In genomic region chr11:76786053-76787014, GRCh38 we compare ENCODE assay signal across 18 cellular contexts. TPM values are rescaled to one million over a fixed set of nuclear protein-coding genes. Genes with fewer than 3 reads are reported as not detected.
A peak's percentile ranks its signal among the peaks of the same experiment; 100 is the strongest.
DNase-seq lines count a peak whose midpoint lies in the region; ATAC-seq and TF ChIP-seq lines count a peak whose summit lies in the region.
"Had no signal": no experiment of that assay in that cellular context is flagged by ENCODE, and none has a peak within 500 bp of the region (broad histone marks: within the 10 kb centered on the region; RNA-seq: fewer than 3 reads in every experiment).

No MANE protein-coding gene starts in this region.

- no peak for DNase-seq in CD4-positive, alpha-beta T cell
- DNase-seq in WTC11 (ENCODE audit: low spot score) (no peak), prostate gland (ENCODE audit: low spot score) (no peak), dedifferentiated amniotic fluid mesenchymal stem cell (ENCODE audit: extremely low spot score) (no peak), left cardiac atrium (no peak), GM23248 (no peak)
- DNase-seq: activated naive CD4-positive, alpha-beta T cell treated with anti-CD3 and anti-CD28 coated beads, Interleukin-2, amount 50 U/mL, for 16 hours; GOT3; KG1; left lung; natural killer cell; NCI-H1436; NCI-H446 treated with DMSO at 0.1 percent for 48 hours had no signal

- no peak overlapping the region for H2AFZ ChIP-seq in GM23248

- intact Hi-C loops in CD4-positive, alpha-beta T cell (cut with DNase I, micrococcal nuclease): no loop called here
- intact Hi-C loops in prostate gland (cut with DNase I): no loop called here
- intact Hi-C loops in left cardiac atrium (cut with DNase I): no loop called here

- peak overlapping the region; percentile 34 for H3K4me3 Mint-ChIP-seq in CD4-positive, alpha-beta T cell
- H3K4me3 Mint-ChIP-seq in WTC11: peak overlapping the region; percentile 66
- H3K4me3 Mint-ChIP-seq: natural killer cell; stimulated activated memory B cell treated with anti-CD40 and anti-IgM and Interleukin-4, amounts not matched to agents 10 μg/mL and 1 μg/mL and 100 μg/mL, for 72 hours had no signal

- H3K36me3 ChIP-seq in iPS-20b (ENCODE audit: insufficient read depth, low read depth, low read length) (0 out of 2 replicates have a peak, but pooled peaks cover 5% of the 10 kb centered on the region), prostate gland (no peaks in the 10 kb centered on the region), GM23248 (ENCODE audit: low read depth) (no peaks in the 10 kb centered on the region)
- H3K36me3 ChIP-seq: cardiac muscle cell, left lung had no signal

- no peak for ATAC-seq in CD4-positive, alpha-beta T cell (ENCODE audit: poor library complexity)
- ATAC-seq in WTC11 (no peak), GM18505 (IDR thresholded peaks at IDR 0.05; ENCODE audit: unreplicated experiment) (no peak), left cardiac atrium (no peak)
- ATAC-seq: activated CD4-positive, CD25-positive, alpha-beta regulatory T cell treated with anti-CD3 and anti-CD28 coated beads, Interleukin-2, amount 50 U/mL, for 24 hours; left lung; stimulated activated memory B cell treated with anti-CD40 and anti-IgM and Interleukin-4, amounts not matched to agents 10 μg/mL and 1 μg/mL and 100 μg/mL, for 72 hours had no signal

- H3K4me3 ChIP-seq in iPS-20b (ENCODE audit: low read length) (peak overlapping the region; percentile 89; the same call in 1 of the 2 replicates), prostate gland (no peak overlapping the region), GM23248 (no peak overlapping the region)
- H3K4me3 ChIP-seq: cardiac muscle cell, left lung had no signal

- no peaks in the 10 kb centered on the region for H3K9me2 ChIP-seq in GM23248 (ENCODE audit: insufficient read depth)

- no peak overlapping the region for H3K27ac ChIP-seq in CD4-positive, alpha-beta T cell (ENCODE audit: low read depth, low read length)
- no peak overlapping the region for H3K27ac ChIP-seq in iPS-20b (ENCODE audit: low read length)
- peak overlapping the region; percentile 93 to 94 for H3K27ac ChIP-seq in prostate gland
- H3K27ac ChIP-seq in GM23248: no peak overlapping the region
- H3K27ac ChIP-seq: cardiac muscle cell, left lung had no signal

- H3K4me1 ChIP-seq in iPS-20b (ENCODE audit: insufficient read depth, low read length) (peaks cover 27% of the 10 kb centered on the region), prostate gland (replicated peaks) (peaks cover 8% of the 10 kb centered on the region), GM23248 (ENCODE audit: insufficient read depth) (peaks cover 28% of the 10 kb centered on the region)

- H3K9me3 Mint-ChIP-seq in CD4-positive, alpha-beta T cell: no peaks in the 10 kb centered on the region
- peaks cover 14% of the 10 kb centered on the region for H3K9me3 Mint-ChIP-seq in WTC11
- H3K9me3 Mint-ChIP-seq: natural killer cell; stimulated activated memory B cell treated with anti-CD40 and anti-IgM and Interleukin-4, amounts not matched to agents 10 μg/mL and 1 μg/mL and 100 μg/mL, for 72 hours had no signal

- 71% methylated on average over 10 of the region's 10 CpGs for WGBS in prostate gland
- 67 to 71% methylated on average over 10 of the region's 10 CpGs for WGBS in GM23248 (ENCODE audit: low coverage in 1 of 2, low lambda C conversion rate in 2 of 2, missing lambda C conversion rate in 2 of 2), 2 experiments

- H3F3A ChIP-seq in GM23248 (ENCODE audit: insufficient read depth): peaks cover 7% of the 10 kb centered on the region; the same call in 1 of the 2 replicates

- no peaks in the 10 kb centered on the region for H3K36me3 Mint-ChIP-seq in CD4-positive, alpha-beta T cell (ENCODE audit: low read depth)
- H3K36me3 Mint-ChIP-seq in WTC11: peaks cover 18% of the 10 kb centered on the region
- H3K36me3 Mint-ChIP-seq: natural killer cell; stimulated activated memory B cell treated with anti-CD40 and anti-IgM and Interleukin-4, amounts not matched to agents 10 μg/mL and 1 μg/mL and 100 μg/mL, for 72 hours had no signal

- peaks cover 6% of the 10 kb centered on the region; the same call in 1 of the 2 replicates for H4K20me1 ChIP-seq in GM23248 (ENCODE audit: insufficient read depth)

- H3K9me3 ChIP-seq in CD4-positive, alpha-beta T cell (ENCODE audit: control insufficient read depth, low read length): no peaks in the 10 kb centered on the region
- H3K9me3 ChIP-seq in iPS-20b (ENCODE audit: insufficient read depth, low read depth, low read length): peaks cover 11% of the 10 kb centered on the region
- H3K9me3 ChIP-seq in prostate gland: no peaks in the 10 kb centered on the region
- no peaks in the 10 kb centered on the region for H3K9me3 ChIP-seq in GM23248 (ENCODE audit: low read depth)
- H3K9me3 ChIP-seq: left lung had no signal

- no peak overlapping the region for H3K27ac Mint-ChIP-seq in CD4-positive, alpha-beta T cell
- no peak overlapping the region; the same call in none of the 2 replicates for H3K27ac Mint-ChIP-seq in WTC11
- H3K27ac Mint-ChIP-seq: natural killer cell; stimulated activated memory B cell treated with anti-CD40 and anti-IgM and Interleukin-4, amounts not matched to agents 10 μg/mL and 1 μg/mL and 100 μg/mL, for 72 hours had no signal

- POLR2A ChIA-PET in CD4-positive, alpha-beta T cell (lab: Charles Lee): no interaction called here
- POLR2A ChIA-PET in WTC11 (lab: Charles Lee): no interaction called here

- H3K79me2 ChIP-seq in GM23248 (ENCODE audit: insufficient read depth): peaks cover 75% of the 10 kb centered on the region

- peaks cover 31% of the 10 kb centered on the region for H3K27me3 Mint-ChIP-seq in CD4-positive, alpha-beta T cell
- no peaks in the 10 kb centered on the region for H3K27me3 Mint-ChIP-seq in WTC11 (ENCODE audit: low read depth)

- H3K4me1 Mint-ChIP-seq in CD4-positive, alpha-beta T cell (ENCODE audit: low read depth): no peaks in the 10 kb centered on the region
- H3K4me1 Mint-ChIP-seq in WTC11: peaks cover 69% of the 10 kb centered on the region

- in situ Hi-C loops in GM23248 (cut with MboI): no loop called here

- TF ChIP-seq POLR2A in prostate gland (IDR thresholded peaks at IDR 0.05) (no peak), GM18505 (IDR thresholded peaks at IDR 0.05; ENCODE audit: borderline replicate concordance, extremely low read depth, insufficient read depth, insufficient read length) (no peak)

- no peak for TF ChIP-seq CTCF in CD4-positive, alpha-beta T cell (IDR thresholded peaks at IDR 0.05)
- TF ChIP-seq CTCF in WTC11 (IDR thresholded peaks at IDR 0.05) (no peak), prostate gland (IDR thresholded peaks at IDR 0.05) (no peak)

- H3K27me3 ChIP-seq in CD4-positive, alpha-beta T cell (ENCODE audit: control insufficient read depth, insufficient read depth, low read length): peaks cover 17% of the 10 kb centered on the region
- H3K27me3 ChIP-seq in iPS-20b (ENCODE audit: insufficient read depth, low read length): no peaks in the 10 kb centered on the region
- H3K27me3 ChIP-seq in prostate gland (replicated peaks; ENCODE audit: insufficient read depth): no peaks in the 10 kb centered on the region
- no peaks in the 10 kb centered on the region for H3K27me3 ChIP-seq in GM23248 (replicated peaks; ENCODE audit: insufficient read depth)
- H3K27me3 ChIP-seq: cardiac muscle cell had no signal

- CTCF ChIA-PET in CD4-positive, alpha-beta T cell (lab: Charles Lee): no interaction called here
- CTCF ChIA-PET in WTC11 (lab: Charles Lee): interaction anchor here (1.1 to 2.6 kb wide), 6 partner anchors 12 to 255 kb away, joined by 3 to 16 read pairs (median 4); no protein-coding TSS in a partner anchor

- no peak overlapping the region for H3K9ac ChIP-seq in iPS-20b (ENCODE audit: low read depth, low read length)
- no peak overlapping the region for H3K9ac ChIP-seq in GM23248

- no peak overlapping the region for H3K4me2 ChIP-seq in GM23248 (ENCODE audit: unreplicated experiment)

TF ChIP-seq in WTC11, 78 proteins besides CTCF, POLR2A, EP300 and RAD21 (continues in another document):
- TF ChIP-seq FOXK1 (CRISPR knock-in tag; IDR thresholded peaks at IDR 0.05) (no peak), E2F4 (CRISPR knock-in tag; IDR thresholded peaks at IDR 0.05; ENCODE audit: borderline replicate concordance, low read depth) (no peak), ZNF219 (CRISPR knock-in tag; IDR thresholded peaks at IDR 0.05; ENCODE audit: borderline replicate concordance) (no peak), ZNF232 (CRISPR knock-in tag; IDR thresholded peaks at IDR 0.05) (no peak), RORB (CRISPR knock-in tag; IDR thresholded peaks at IDR 0.05) (no peak), ZBTB43 (CRISPR knock-in tag; IDR thresholded peaks at IDR 0.05) (no peak)

RNA-seq across cellular contexts. Expression of gene TSKU, which starts 3.2 kb away (rescaled TPM):
- total RNA-seq in CD4-positive, alpha-beta T cell: under 1 TPM in 1 of 2 experiments, not detected in 1; 0.06 TPM
- total RNA-seq in WTC11 (2021) (24.0 to 30.3 TPM (median 24.4 TPM) in 3 replicates), prostate gland (10 to 100 TPM; 71.2 to 72.8 TPM), left cardiac atrium (10 to 100 TPM; 27.7 to 33.3 TPM)
- 30.6 and 40.1 TPM in 2 replicates for total RNA-seq in GM23248 (2014; rRNA removed; shearing (Covaris generic))
- 30.8 and 35.2 TPM in 2 replicates for polyA plus RNA-seq in GM23248 (2016; fragmentation: Nextera tagmentation; extraction: Ambion mirVana)
- total RNA-seq: natural killer cell had no signal

Comparison
In these comparisons a context has a peak if more than half of its experiments do, and no peak if none do; other contexts are left out.
1. H3K27ac ChIP-seq: peak in prostate gland (2 of 2); none in CD4-positive, alpha-beta T cell (single experiment), iPS-20b (single experiment) and GM23248 (single experiment).
2. RNA of gene TSKU, which starts 3.2 kb away (total RNA-seq): 71.2 to 72.8 TPM in prostate gland, 27.7 to 33.3 TPM in left cardiac atrium, 30.6 to 40.1 TPM in GM23248 and 24.0 to 30.3 TPM in WTC11; 0.06 TPM in CD4-positive, alpha-beta T cell; every median in the first group is over 10 times any median in the second.